Comparison of ENCODE assay signal across 20 cellular contexts in the genomic region with DNA sequence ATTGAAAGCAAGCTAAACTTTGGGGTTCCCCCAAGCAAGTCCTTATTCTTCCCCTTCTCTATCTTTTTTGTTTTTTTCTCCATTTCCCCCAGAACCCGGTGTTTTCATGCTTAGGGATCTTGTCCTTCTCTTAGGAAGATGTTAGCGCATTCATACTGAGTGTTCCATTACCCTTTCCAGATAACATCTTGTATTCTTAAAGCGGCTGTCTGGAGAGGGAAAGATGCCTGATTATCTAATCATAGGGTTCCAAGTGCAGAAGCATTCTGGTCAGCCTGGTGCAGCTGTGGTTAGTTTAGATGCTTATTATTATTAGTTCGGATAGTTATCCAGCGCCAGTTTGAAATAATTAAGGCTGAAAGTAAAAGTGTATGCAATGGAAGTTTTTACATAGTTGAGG. TPM values are rescaled to one million over a fixed set of nuclear protein-coding genes. Genes with fewer than 3 reads are reported as not detected.
"Had no signal": no experiment of that assay in that cellular context is flagged by ENCODE, and none has a peak within 500 bp of the region (broad histone marks: within the 10 kb centered on the region; RNA-seq: fewer than 3 reads in every experiment).

No MANE protein-coding gene starts in this region.

- H3K4me1 Mint-ChIP-seq: activated T-helper 17 cell treated with anti-CD3 and anti-CD28 coated beads, Interleukin-2, amount 50 U/mL, for 72 hours; central memory CD8-positive, alpha-beta T cell had no signal

- H3K36me3 Mint-ChIP-seq: activated naive CD8-positive, alpha-beta T cell; naive thymus-derived CD4-positive, alpha-beta T cell; T-cell had no signal

- H3K9me3 ChIP-seq: adrenal gland, ascending aorta, colonic mucosa, esophagus squamous epithelium, gastroesophageal sphincter, heart right ventricle, sigmoid colon, thyroid gland, upper lobe of right lung had no signal

- H3K27ac ChIP-seq: adrenal gland, ascending aorta, colonic mucosa, dorsolateral prefrontal cortex, gastroesophageal sphincter, heart right ventricle, thyroid gland had no signal

- H3K4me1 ChIP-seq: ascending aorta, colonic mucosa, upper lobe of right lung had no signal

- H3K4me3 Mint-ChIP-seq: activated naive CD8-positive, alpha-beta T cell; activated T-helper 17 cell treated with anti-CD3 and anti-CD28 coated beads, Interleukin-2, amount 50 U/mL, for 72 hours; central memory CD8-positive, alpha-beta T cell; naive thymus-derived CD4-positive, alpha-beta T cell; stimulated activated naive CD8-positive, alpha-beta T cell treated with anti-CD3 and anti-CD28 coated beads, Interleukin-15, Interleukin-2, amounts not matched to agents 100 ng/mL and 50 ng/mL, for 24 hours; T-cell; T-helper 2 cell treated with Interferon-gamma antibody and Interleukin-4, amounts not matched to agents 5 μg/mL and 100 μg/mL, for 36 hours had no signal

- H3K9me3 Mint-ChIP-seq: activated T-helper 17 cell treated with anti-CD3 and anti-CD28 coated beads, Interleukin-2, amount 50 U/mL, for 72 hours; central memory CD8-positive, alpha-beta T cell; naive thymus-derived CD4-positive, alpha-beta T cell; stimulated activated naive CD8-positive, alpha-beta T cell treated with anti-CD3 and anti-CD28 coated beads, Interleukin-15, Interleukin-2, amounts not matched to agents 100 ng/mL and 50 ng/mL, for 24 hours; T-cell; T-helper 2 cell treated with Interferon-gamma antibody and Interleukin-4, amounts not matched to agents 5 μg/mL and 100 μg/mL, for 36 hours had no signal

- DNase-seq: activated naive CD4-positive, alpha-beta T cell; activated T-cell treated with anti-CD3 and anti-CD28 coated beads, Interleukin-2, amount 50 U/mL, for 1 hour; colonic mucosa; dorsolateral prefrontal cortex; esophagus squamous epithelium; islet precursor cell; naive thymus-derived CD4-positive, alpha-beta T cell; sigmoid colon; T-cell had no signal

- ATAC-seq: activated T-helper 17 cell treated with anti-CD3 and anti-CD28 coated beads, Interleukin-2, amount 50 U/mL, for 72 hours; gastroesophageal sphincter; naive thymus-derived CD4-positive, alpha-beta T cell; T-cell had no signal

- H3K36me3 ChIP-seq: adrenal gland, colonic mucosa, thyroid gland, upper lobe of right lung had no signal

- H3K27ac Mint-ChIP-seq: activated naive CD8-positive, alpha-beta T cell; activated T-helper 17 cell treated with anti-CD3 and anti-CD28 coated beads, Interleukin-2, amount 50 U/mL, for 72 hours; naive thymus-derived CD4-positive, alpha-beta T cell; stimulated activated naive CD8-positive, alpha-beta T cell treated with anti-CD3 and anti-CD28 coated beads, Interleukin-15, Interleukin-2, amounts not matched to agents 100 ng/mL and 50 ng/mL, for 24 hours; T-helper 2 cell treated with Interferon-gamma antibody and Interleukin-4, amounts not matched to agents 5 μg/mL and 100 μg/mL, for 36 hours had no signal

- H3K27me3 ChIP-seq: adrenal gland, ascending aorta, colonic mucosa, sigmoid colon, thyroid gland had no signal

- H3K4me3 ChIP-seq: adrenal gland, colonic mucosa, gastroesophageal sphincter, heart right ventricle, sigmoid colon, thyroid gland had no signal

RNA-seq across cellular contexts. Expression of a gene that starts 2.0 kb away (rescaled TPM):
- polyA plus RNA-seq: naive thymus-derived CD4-positive, alpha-beta T cell had no signal
